ENCODE assay signal across 24 cellular contexts in genomic region chr16:64152010-64152767, GRCh38.
DNase-seq lines count a peak whose midpoint lies in the region; ATAC-seq, FAIRE-seq and TF ChIP-seq lines count a peak whose summit lies in the region.
"Had no signal": no experiment of that assay in that cellular context is flagged by ENCODE, and none has a peak within 500 bp of the region (broad histone marks: within the 10 kb centered on the region; RNA-seq: fewer than 3 reads in every experiment).

No MANE protein-coding gene starts in this region.

- H3K4me1 Mint-ChIP-seq in HFFc6 (ENCODE audit: low read depth): peaks cover 53% of the 10 kb centered on the region
- peaks cover 4% of the 10 kb centered on the region for H3K4me1 Mint-ChIP-seq in progenitor cell of endocrine pancreas (ENCODE audit: low read depth)

- H3K27me3 Mint-ChIP-seq in HFFc6 (ENCODE audit: insufficient read depth) (no peaks in the 10 kb centered on the region), progenitor cell of endocrine pancreas (peaks cover 6% of the 10 kb centered on the region)
- H3K27me3 Mint-ChIP-seq: activated CD8-positive, alpha-beta T cell treated with anti-CD3 and anti-CD28 coated beads for 36 hours; activated naive CD8-positive, alpha-beta T cell had no signal

- DNase-seq in AG09319 (ENCODE audit: extremely low read depth, low read depth): peak; percentile 29
- DNase-seq in HFFc6: peak; percentile 40
- DNase-seq in SKM-1 (lab: John Stamatoyannopoulos, UW; ENCODE audit: unreplicated experiment): peak; percentile 32
- peak; percentile 99 for DNase-seq in foreskin melanocyte
- no peak for DNase-seq in GM19239 (ENCODE audit: insufficient read length, low spot score)
- DNase-seq in progenitor cell of endocrine pancreas (ENCODE audit: low spot score, unreplicated experiment): no peak
- DNase-seq in C1 segment of cervical spinal cord (lab: John Stamatoyannopoulos, UW): no peak
- DNase-seq: ACHN; activated CD8-positive, alpha-beta T cell treated with anti-CD3 and anti-CD28 coated beads for 36 hours; activated T-cell treated with anti-CD3 and anti-CD28 coated beads, Interleukin-2, amount 50 U/mL, for 72 hours; Caco-2; heart right ventricle; NCI-H1092 treated with DMSO at 0.1 percent for 48 hours; NCI-H82; stimulated activated CD4-positive, alpha-beta T cell treated with anti-CD3 and anti-CD28 coated beads, Interleukin-15, amount 100 ng/mL, for 24 hours; stimulated activated naive CD8-positive, alpha-beta T cell treated with anti-CD3 and anti-CD28 coated beads, Interleukin-15, Interleukin-2, amounts not matched to agents 100 U/mL and 50 U/mL, for 24 hours; upper lobe of left lung had no signal

- FAIRE-seq in GM19239 (lab: Jason Lieb, UNC): no peak
- FAIRE-seq: bronchial epithelial cell, K562, keratinocyte, RCC 7860 had no signal

- H3K9me3 Mint-ChIP-seq in HFFc6 (no peaks in the 10 kb centered on the region), progenitor cell of endocrine pancreas (ENCODE audit: low read depth) (peaks cover 3% of the 10 kb centered on the region)

- H3K27ac Mint-ChIP-seq in HFFc6 (peak overlapping the region; percentile 13), progenitor cell of endocrine pancreas (no peak overlapping the region)
- H3K27ac Mint-ChIP-seq: activated CD8-positive, alpha-beta T cell treated with anti-CD3 and anti-CD28 coated beads for 36 hours; activated naive CD8-positive, alpha-beta T cell; activated T-cell treated with anti-CD3 and anti-CD28 coated beads, Interleukin-2, amount 50 U/mL, for 72 hours had no signal

- no peak overlapping the region for H3K4me3 Mint-ChIP-seq in HFFc6
- no peak overlapping the region for H3K4me3 Mint-ChIP-seq in progenitor cell of endocrine pancreas (ENCODE audit: low read depth)
- H3K4me3 Mint-ChIP-seq: activated CD8-positive, alpha-beta T cell treated with anti-CD3 and anti-CD28 coated beads for 36 hours; activated naive CD8-positive, alpha-beta T cell; activated T-cell treated with anti-CD3 and anti-CD28 coated beads, Interleukin-2, amount 50 U/mL, for 72 hours had no signal

- no peak for TF ChIP-seq CTCF in AG09319 (IDR thresholded peaks at IDR 0.05; ENCODE audit: low read depth, low read length)
- peak; percentile 39; the same call in 1 of the 2 replicates for TF ChIP-seq CTCF in HFFc6 (IDR thresholded peaks at IDR 0.05)
- TF ChIP-seq CTCF in progenitor cell of endocrine pancreas (IDR thresholded peaks at IDR 0.05; ENCODE audit: unreplicated experiment): no peak

- H3K36me3 Mint-ChIP-seq in HFFc6 (ENCODE audit: low read depth): no peaks in the 10 kb centered on the region
- H3K36me3 Mint-ChIP-seq in progenitor cell of endocrine pancreas (ENCODE audit: insufficient read depth): no peaks in the 10 kb centered on the region
- H3K36me3 Mint-ChIP-seq: activated naive CD8-positive, alpha-beta T cell had no signal

- no peak for ATAC-seq in GM21447 (IDR thresholded peaks at IDR 0.05; ENCODE audit: unreplicated experiment)
- ATAC-seq: activated CD8-positive, alpha-beta T cell treated with anti-CD3 and anti-CD28 coated beads for 36 hours; activated T-cell treated with anti-CD3 and anti-CD28 coated beads, Interleukin-2, amount 50 U/mL, for 72 hours; esophagus mucosa; K562; stimulated activated naive CD8-positive, alpha-beta T cell treated with anti-CD3 and anti-CD28 coated beads, Interleukin-15, Interleukin-2, amounts not matched to agents 100 U/mL and 50 U/mL, for 24 hours had no signal

Comparison
In these comparisons a context has a peak if more than half of its experiments do, and no peak if none do; other contexts are left out.
1. DNase-seq: peak in AG09319 (single experiment), HFFc6 (single experiment), SKM-1 (single experiment) and foreskin melanocyte (single experiment); none in GM19239 (single experiment), progenitor cell of endocrine pancreas (single experiment) and C1 segment of cervical spinal cord (0 of 14).